16 cellular contexts compared by ENCODE assay signal in the genomic region with DNA sequence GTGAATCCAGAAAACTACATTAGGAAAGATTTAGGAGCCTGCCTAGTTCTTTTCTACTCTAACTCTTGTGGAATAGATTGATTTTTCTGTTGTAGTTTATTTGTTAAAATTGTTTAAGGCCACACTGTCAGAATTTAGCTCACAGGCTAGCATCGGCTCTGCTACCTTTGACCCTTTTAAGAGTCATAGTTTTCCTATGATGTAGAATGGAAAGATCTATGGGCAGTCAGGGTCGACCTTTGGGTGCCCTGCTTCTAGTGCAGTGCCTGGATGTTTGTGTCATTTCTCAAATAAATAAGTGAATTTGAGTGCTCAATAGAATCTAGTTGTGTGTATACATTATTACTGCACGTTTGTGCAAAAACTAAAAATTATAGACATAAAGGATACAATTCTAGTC. TPM values are rescaled to one million over a fixed set of nuclear protein-coding genes. Genes with fewer than 3 reads are reported as not detected.
DNase-seq lines count a peak whose midpoint lies in the region; ATAC-seq, FAIRE-seq and TF ChIP-seq lines count a peak whose summit lies in the region.
"Had no signal": no experiment of that assay in that cellular context is flagged by ENCODE, and none has a peak within 500 bp of the region (broad histone marks: within the 10 kb centered on the region; RNA-seq: fewer than 3 reads in every experiment).

No MANE protein-coding gene starts in this region.

- H3K9me3 Mint-ChIP-seq in IgD-negative memory B cell (peaks cover 2 to 8% (median 3%) of the 10 kb centered on the region in 3 donors), activated B cell treated with CpG ODN at 0.5 μM for 24 hours (peaks cover 9% of the 10 kb centered on the region)
- peaks cover 4 to 7% of the 10 kb centered on the region in 2 donors for H3K9me3 Mint-ChIP-seq in stimulated activated naive CD8-positive, alpha-beta T cell treated with anti-CD3 and anti-CD28 coated beads, Interleukin-15, amount 100 ng/mL, for 72 hours

- H3K18ac ChIP-seq in trophoblast cell (ENCODE audit: low read length) = no peak overlapping the region

- H2BK120ac ChIP-seq in trophoblast cell (ENCODE audit: insufficient read depth, low read length, poor library complexity) = no peak overlapping the region

- no peak overlapping the region for H4K12ac ChIP-seq in trophoblast cell (ENCODE audit: low read depth, low read length)

- H3K4me3 Mint-ChIP-seq in IgD-negative memory B cell (peak overlapping the region; percentile 0 to 65 (median 25)), activated B cell treated with CpG ODN at 0.5 μM for 24 hours (peak overlapping the region; percentile 44)
- no peak overlapping the region for H3K4me3 Mint-ChIP-seq in stimulated activated naive CD8-positive, alpha-beta T cell treated with anti-CD3 and anti-CD28 coated beads, Interleukin-15, amount 100 ng/mL, for 72 hours
- H3K4me3 Mint-ChIP-seq: CD4-positive, CD25-positive, alpha-beta regulatory T cell had no signal

- H4K91ac ChIP-seq in trophoblast cell (ENCODE audit: low read depth, low read length) = no peak overlapping the region

- CTCF ChIA-PET in activated B cell treated with CpG ODN at 0.5 μM for 24 hours (lab: Charles Lee) = interaction anchor here (0.9 to 2.7 kb wide), 2 partner anchors 22 to 40 kb away, joined by 4 to 22 read pairs; no protein-coding TSS in a partner anchor

- peaks cover 85% of the 10 kb centered on the region for H3K4me1 ChIP-seq in ACC112 (ENCODE audit: control insufficient read depth, insufficient read depth, low read length, unreplicated experiment)
- H3K4me1 ChIP-seq in trophoblast cell (ENCODE audit: control insufficient read depth in 1 of 2, insufficient read depth in 2 of 2, low read length in 2 of 2) = peaks cover 7 to 11% of the 10 kb centered on the region in 2 experiments

- H3K27ac ChIP-seq in ACC112 (ENCODE audit: low read depth, low read length) (peak overlapping the region; percentile 82), trophoblast cell (ENCODE audit: low read depth, low read length) (no peak overlapping the region)
- H3K27ac ChIP-seq: SK-N-MC had no signal

- no peaks in the 10 kb centered on the region for H3K36me3 Mint-ChIP-seq in IgD-negative memory B cell
- peaks cover 74% of the 10 kb centered on the region for H3K36me3 Mint-ChIP-seq in activated B cell treated with CpG ODN at 0.5 μM for 24 hours (ENCODE audit: low read depth)
- H3K36me3 Mint-ChIP-seq: CD4-positive, CD25-positive, alpha-beta regulatory T cell had no signal

- H3K4me1 Mint-ChIP-seq in IgD-negative memory B cell (peaks cover 70 to 74% (median 71%) of the 10 kb centered on the region in 3 donors), activated B cell treated with CpG ODN at 0.5 μM for 24 hours (peaks cover 92% of the 10 kb centered on the region)
- no peaks in the 10 kb centered on the region for H3K4me1 Mint-ChIP-seq in stimulated activated naive CD8-positive, alpha-beta T cell treated with anti-CD3 and anti-CD28 coated beads, Interleukin-15, amount 100 ng/mL, for 72 hours
- H3K4me1 Mint-ChIP-seq: CD4-positive, CD25-positive, alpha-beta regulatory T cell had no signal

- no peak for ATAC-seq in activated B cell treated with CpG ODN at 0.5 μM for 24 hours (ENCODE audit: low read depth)
- no peak for ATAC-seq in stimulated activated naive CD8-positive, alpha-beta T cell treated with anti-CD3 and anti-CD28 coated beads, Interleukin-15, amount 100 ng/mL, for 72 hours
- no peak for ATAC-seq in GM18870 (IDR thresholded peaks at IDR 0.05; ENCODE audit: unreplicated experiment)
- ATAC-seq in GM21528 (IDR thresholded peaks at IDR 0.05; ENCODE audit: low FRiP score, unreplicated experiment) = no peak

- no peak for TF ChIP-seq CTCF in activated B cell treated with CpG ODN at 0.5 μM for 24 hours (IDR thresholded peaks at IDR 0.05)

- FAIRE-seq in RCC 7860 (lab: Jason Lieb, UNC) = no peak
- FAIRE-seq: A204.1 had no signal

- no peaks in the 10 kb centered on the region for H3K9me3 ChIP-seq in trophoblast cell (ENCODE audit: insufficient read depth, low read depth, low read length)

- peak overlapping the region; percentile 76 for H3K4ac ChIP-seq in trophoblast cell (ENCODE audit: low read depth, low read length)

- no peak overlapping the region for H3K4me2 ChIP-seq in trophoblast cell (ENCODE audit: low read length)

- H2AFZ ChIP-seq in ACC112 (ENCODE audit: low read length, unreplicated experiment) (no peak overlapping the region), trophoblast cell (ENCODE audit: insufficient read depth, low read length, poor library complexity) (no peak overlapping the region)

- intact Hi-C loops in activated B cell treated with CpG ODN at 0.5 μM for 24 hours (cut with micrococcal nuclease) = loop anchor here (2.0 to 10.0 kb wide), 2 partner anchors 101 to 1439 kb away; no protein-coding TSS in a partner anchor

- H3K27me3 Mint-ChIP-seq in IgD-negative memory B cell (no peaks in the 10 kb centered on the region), activated B cell treated with CpG ODN at 0.5 μM for 24 hours (no peaks in the 10 kb centered on the region)
- no peaks in the 10 kb centered on the region for H3K27me3 Mint-ChIP-seq in stimulated activated naive CD8-positive, alpha-beta T cell treated with anti-CD3 and anti-CD28 coated beads, Interleukin-15, amount 100 ng/mL, for 72 hours
- H3K27me3 Mint-ChIP-seq: CD4-positive, CD25-positive, alpha-beta regulatory T cell had no signal

- H3K23ac ChIP-seq in trophoblast cell (ENCODE audit: low read length) = no peak overlapping the region

- H3K27ac Mint-ChIP-seq in IgD-negative memory B cell = peak overlapping the region; percentile 11 to 88 (median 79)
- peak overlapping the region; percentile 95 for H3K27ac Mint-ChIP-seq in activated B cell treated with CpG ODN at 0.5 μM for 24 hours
- no peak overlapping the region for H3K27ac Mint-ChIP-seq in stimulated activated naive CD8-positive, alpha-beta T cell treated with anti-CD3 and anti-CD28 coated beads, Interleukin-15, amount 100 ng/mL, for 72 hours

- H3K36me3 ChIP-seq in ACC112 (ENCODE audit: insufficient read depth, low read length) (peaks cover 30% of the 10 kb centered on the region), trophoblast cell (ENCODE audit: control insufficient read depth in 1 of 2, insufficient read depth in 2 of 2, low read length in 2 of 2) (peaks cover 5 to 14% of the 10 kb centered on the region in 2 experiments)

- peaks cover 4% of the 10 kb centered on the region for H3K79me1 ChIP-seq in trophoblast cell (ENCODE audit: low read length)

- POLR2A ChIA-PET in activated B cell treated with CpG ODN at 0.5 μM for 24 hours (lab: Charles Lee) = interaction anchor here (1.1 to 5.3 kb wide), 8 partner anchors 12 to 60 kb away, joined by 3 to 90 read pairs (median 32); a partner anchor contains a TSS

- no peak for DNase-seq in activated B cell treated with CpG ODN at 0.5 μM for 24 hours
- peak in 1 of 2 donors; percentile 53 for DNase-seq in trophoblast cell
- DNase-seq in stimulated activated naive CD8-positive, alpha-beta T cell treated with anti-CD3 and anti-CD28 coated beads, Interleukin-15, amount 100 ng/mL, for 72 hours = no peak
- DNase-seq in RCC 7860 (ENCODE audit: low spot score) = no peak
- DNase-seq: Calu3; CD4-positive, CD25-positive, alpha-beta regulatory T cell; NCI-H1436; NCI-H2029 treated with DMSO at 0.1 percent for 48 hours; NCI-H510A; T-helper 1 cell had no signal

- no peak overlapping the region for H2BK12ac ChIP-seq in trophoblast cell (ENCODE audit: low read length)

- no peak overlapping the region for H2BK5ac ChIP-seq in trophoblast cell (ENCODE audit: low read depth, low read length, poor library complexity)

- no CpG with 5 or more reads among the region's 3 CpGs for WGBS in trophoblast cell (ENCODE audit: extremely low coverage, insufficient coverage, insufficient read length)

- H4K8ac ChIP-seq in trophoblast cell (ENCODE audit: low read depth, low read length) = no peak overlapping the region

- H3K9ac ChIP-seq in trophoblast cell (ENCODE audit: low read length) = no peak overlapping the region

- H2AK5ac ChIP-seq in trophoblast cell (ENCODE audit: low read length) = no peak overlapping the region

- H3K4me3 ChIP-seq in ACC112 (ENCODE audit: low read depth, low read length) (peak overlapping the region; percentile 18; the same call in 1 of the 2 replicates), trophoblast cell (ENCODE audit: low read depth, low read length) (no peak overlapping the region)
- H3K4me3 ChIP-seq: SK-N-MC had no signal

- no peak overlapping the region for H3K14ac ChIP-seq in trophoblast cell (ENCODE audit: low read length)

- H3K27me3 ChIP-seq in ACC112 (ENCODE audit: insufficient read depth, low read length) (no peaks in the 10 kb centered on the region), trophoblast cell (ENCODE audit: insufficient read depth, low read length) (no peaks in the 10 kb centered on the region)

- peaks cover 96% of the 10 kb centered on the region for H3K79me2 ChIP-seq in ACC112 (ENCODE audit: control insufficient read depth, insufficient read depth, low read length, unreplicated experiment)
- peaks cover 14% of the 10 kb centered on the region for H3K79me2 ChIP-seq in trophoblast cell (ENCODE audit: control insufficient read depth, insufficient read depth, low read length, poor library complexity)

RNA-seq across cellular contexts. Expression of a gene that starts 38.7 kb away (rescaled TPM):
- polyA plus RNA-seq in IgD-negative memory B cell = 149 TPM
- total RNA-seq in activated B cell treated with CpG ODN at 0.5 μM for 24 hours = 316 and 318 TPM in 2 replicates
- 550 and 590 TPM in 2 replicates for polyA plus RNA-seq in trophoblast cell (2013)
- total RNA-seq: Calu3 had no signal

Comparison
In these comparisons a context has a peak if more than half of its experiments do, and no peak if none do; other contexts are left out.
1. H3K27ac Mint-ChIP-seq: peak in IgD-negative memory B cell (3 of 3) and activated B cell treated with CpG ODN at 0.5 μM for 24 hours (single experiment); none in stimulated activated naive CD8-positive, alpha-beta T cell treated with anti-CD3 and anti-CD28 coated beads, Interleukin-15, amount 100 ng/mL, for 72 hours (0 of 2).
2. H3K4me3 Mint-ChIP-seq: peak in IgD-negative memory B cell (4 of 4) and activated B cell treated with CpG ODN at 0.5 μM for 24 hours (single experiment); none in stimulated activated naive CD8-positive, alpha-beta T cell treated with anti-CD3 and anti-CD28 coated beads, Interleukin-15, amount 100 ng/mL, for 72 hours (0 of 2).